ENCODE assay signal across 34 cellular contexts in the genomic region with DNA sequence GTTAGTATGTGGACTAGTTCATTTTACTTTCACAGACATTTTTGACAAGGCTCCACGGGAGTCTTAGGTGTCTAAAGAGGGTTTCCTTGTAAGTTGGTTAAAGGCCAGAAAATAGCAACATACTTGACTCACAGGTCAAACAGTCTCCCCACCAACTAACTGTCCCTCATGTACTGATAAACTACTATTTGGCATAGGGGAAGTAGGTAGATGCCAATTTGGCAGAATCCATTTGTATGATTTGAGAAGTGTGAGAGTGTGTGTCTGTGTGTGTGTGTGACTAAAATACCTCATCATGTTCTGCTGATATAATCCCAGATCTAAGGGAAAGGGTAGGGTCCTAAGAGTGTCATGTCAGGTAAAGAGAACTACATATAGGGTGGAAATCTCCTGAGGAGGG.
"Had no signal": no experiment of that assay in that cellular context is flagged by ENCODE, and none has a peak within 500 bp of the region (broad histone marks: within the 10 kb centered on the region; RNA-seq: fewer than 3 reads in every experiment).

No MANE protein-coding gene starts in this region.

- H3K36me3 ChIP-seq: adrenal gland, colonic mucosa, neural progenitor cell, spleen, transverse colon, WERI-Rb-1 had no signal

- H3K4me1 ChIP-seq: adrenal gland, body of pancreas, colonic mucosa, neural progenitor cell, parathyroid adenoma, psoas muscle, spleen, testis, transverse colon had no signal

- H3K4me3 ChIP-seq: adrenal gland, body of pancreas, colonic mucosa, lung, neural progenitor cell, psoas muscle, spleen, testis, transverse colon had no signal

- H3K9me3 ChIP-seq: adrenal gland, body of pancreas, colonic mucosa, psoas muscle, testis, transverse colon had no signal

- ATAC-seq: activated CD4-positive, CD25-positive, alpha-beta regulatory T cell treated with anti-CD3 and anti-CD28 coated beads, Interleukin-2, amount 50 U/mL, for 24 hours; body of pancreas; natural killer cell; psoas muscle; stimulated activated naive CD8-positive, alpha-beta T cell treated with anti-CD3 and anti-CD28 coated beads, Interleukin-15, Interleukin-2, amounts not matched to agents 100 U/mL and 50 U/mL, for 24 hours; T-helper 17 cell had no signal

- H3K4me1 Mint-ChIP-seq: activated naive CD8-positive, alpha-beta T cell treated with anti-CD3 and anti-CD28 coated beads for 36 hours; immature natural killer cell; natural killer cell; neural progenitor cell; T-helper 17 cell had no signal

- H3K4me3 Mint-ChIP-seq: activated CD4-positive, alpha-beta memory T cell treated with anti-CD3 and anti-CD28 coated beads for 36 hours; activated naive CD4-positive, alpha-beta T cell treated with anti-CD3 and anti-CD28 coated beads for 36 hours; activated naive CD8-positive, alpha-beta T cell treated with anti-CD3 and anti-CD28 coated beads for 36 hours; activated T-helper 1 cell treated with anti-CD3 and anti-CD28 coated beads, Interleukin-12 subunit alpha, Interleukin-12 subunit beta, Interleukin-2, Interleukin-4 antibody, amounts not matched to agents 30 ng/mL and 10 ng/mL and 1 ng/mL, durations not matched to agents 14 hours and 24 hours and 36 hours; immature natural killer cell; natural killer cell; neural progenitor cell; T-helper 17 cell had no signal

- H3K27me3 Mint-ChIP-seq: activated CD4-positive, alpha-beta memory T cell treated with anti-CD3 and anti-CD28 coated beads for 36 hours; activated naive CD8-positive, alpha-beta T cell treated with anti-CD3 and anti-CD28 coated beads for 36 hours; T-helper 17 cell had no signal

- H3K27me3 ChIP-seq: adrenal gland, body of pancreas, colonic mucosa, neural progenitor cell, spleen, testis, transverse colon had no signal

- DNase-seq: activated CD4-positive, alpha-beta memory T cell treated with anti-CD3 and anti-CD28 coated beads for 36 hours; activated CD4-positive, alpha-beta T cell treated with anti-CD3 and anti-CD28 coated beads for 48 hours; activated CD8-positive, alpha-beta memory T cell treated with anti-CD3 and anti-CD28 coated beads, Interleukin-2, amount 50 U/mL, for 4 hours; activated effector memory CD4-positive, alpha-beta T cell treated with anti-CD3 and anti-CD28 coated beads, Interleukin-2, amount 50 U/mL, for 16 hours; activated naive CD4-positive, alpha-beta T cell treated with anti-CD3 and anti-CD28 coated beads for 36 hours; activated naive CD8-positive, alpha-beta T cell treated with anti-CD3 and anti-CD28 coated beads for 36 hours; activated T-cell treated with anti-CD3 and anti-CD28 coated beads, Interleukin-2, amount 50 U/mL, for 1 hour; adrenal gland; aorta; body of pancreas; cerebellar nuclear complex; colonic mucosa; effector memory CD4-positive, alpha-beta T cell; erythroblast; head of caudate nucleus; hypothalamus; immature natural killer cell; mesendoderm; natural killer cell; occipital lobe; psoas muscle; spleen; stimulated activated CD4-positive, alpha-beta T cell treated with anti-CD3 and anti-CD28 coated beads, Interleukin-2, amount 100 ng/mL, for 48 hours; stimulated activated naive CD8-positive, alpha-beta T cell treated with anti-CD3 and anti-CD28 coated beads, Interleukin-15, Interleukin-2, amounts not matched to agents 100 U/mL and 50 U/mL, for 24 hours; T-helper 17 cell; T1000; testis; transverse colon; WERI-Rb-1 had no signal

- H3K9me3 Mint-ChIP-seq: activated CD4-positive, alpha-beta memory T cell treated with anti-CD3 and anti-CD28 coated beads for 36 hours; activated naive CD4-positive, alpha-beta T cell treated with anti-CD3 and anti-CD28 coated beads for 36 hours; activated T-helper 1 cell treated with anti-CD3 and anti-CD28 coated beads, Interleukin-12 subunit alpha, Interleukin-12 subunit beta, Interleukin-2, Interleukin-4 antibody, amounts not matched to agents 30 ng/mL and 10 ng/mL and 1 ng/mL, durations not matched to agents 14 hours and 24 hours and 36 hours; neural progenitor cell had no signal

- H3K27ac ChIP-seq: adrenal gland, body of pancreas, colonic mucosa, neural progenitor cell, parathyroid adenoma, psoas muscle, spleen, testis, transverse colon, WERI-Rb-1 had no signal

- H3K27ac Mint-ChIP-seq: activated CD4-positive, alpha-beta memory T cell treated with anti-CD3 and anti-CD28 coated beads for 36 hours; activated naive CD4-positive, alpha-beta T cell treated with anti-CD3 and anti-CD28 coated beads for 36 hours; activated naive CD8-positive, alpha-beta T cell treated with anti-CD3 and anti-CD28 coated beads for 36 hours; activated T-helper 1 cell treated with anti-CD3 and anti-CD28 coated beads, Interleukin-12 subunit alpha, Interleukin-12 subunit beta, Interleukin-2, Interleukin-4 antibody, amounts not matched to agents 30 ng/mL and 10 ng/mL and 1 ng/mL, durations not matched to agents 14 hours and 24 hours and 36 hours; immature natural killer cell; natural killer cell; neural progenitor cell; T-helper 17 cell had no signal

- H3K36me3 Mint-ChIP-seq: activated CD4-positive, alpha-beta memory T cell treated with anti-CD3 and anti-CD28 coated beads for 36 hours; activated naive CD8-positive, alpha-beta T cell treated with anti-CD3 and anti-CD28 coated beads for 36 hours; immature natural killer cell; natural killer cell; neural progenitor cell had no signal
